Comparison of ENCODE assay signal across 30 cellular contexts in genomic region chr2:178998539-178998938, GRCh38. TPM values are rescaled to one million over a fixed set of nuclear protein-coding genes. Genes with fewer than 3 reads are reported as not detected.
DNase-seq lines count a peak whose midpoint lies in the region; ATAC-seq and TF ChIP-seq lines count a peak whose summit lies in the region.
"Had no signal": no experiment of that assay in that cellular context is flagged by ENCODE, and none has a peak within 500 bp of the region (broad histone marks: within the 10 kb centered on the region; RNA-seq: fewer than 3 reads in every experiment).

No MANE protein-coding gene starts in this region.

- no peak for DNase-seq in activated naive CD8-positive, alpha-beta T cell treated with anti-CD3 and anti-CD28 coated beads for 36 hours
- DNase-seq in activated naive CD8-positive, alpha-beta T cell treated with anti-CD3 and anti-CD28 coated beads, Interleukin-2, amount 50 U/mL, for 24 hours: no peak
- no peak for DNase-seq in HT-29 (ENCODE audit: low spot score)
- DNase-seq in psoas muscle: no peak
- DNase-seq: activated CD8-positive, alpha-beta T cell treated with anti-CD3 and anti-CD28 coated beads for 36 hours; anterior cingulate cortex; Calu3; DND-41; effector CD8-positive, alpha-beta T cell; KBM-7; kidney glomerular epithelial cell; lower lobe of right lung; MG63; NCI-H1436 treated with DMSO at 0.1 percent for 48 hours; NCI-H345; SK-N-SH; stimulated activated naive CD8-positive, alpha-beta T cell treated with anti-CD3 and anti-CD28 coated beads, Interleukin-15, amount 100 ng/mL, for 72 hours; T-helper 2 cell; thyroid gland had no signal

- H3K9me3 Mint-ChIP-seq in activated naive CD8-positive, alpha-beta T cell treated with anti-CD3 and anti-CD28 coated beads for 36 hours: peaks cover 23% of the 10 kb centered on the region
- peaks cover 10% of the 10 kb centered on the region for H3K9me3 Mint-ChIP-seq in activated naive CD8-positive, alpha-beta T cell treated with anti-CD3 and anti-CD28 coated beads, Interleukin-2, amount 50 U/mL, for 24 hours
- peaks cover 6% of the 10 kb centered on the region for H3K9me3 Mint-ChIP-seq in stimulated activated memory B cell treated with anti-CD40 and anti-IgM and Interleukin-4, amounts not matched to agents 10 μg/mL and 1 μg/mL and 100 μg/mL, for 72 hours
- H3K9me3 Mint-ChIP-seq: activated T-helper 2 cell treated with anti-CD3 and anti-CD28 coated beads, Interferon-gamma antibody, Interleukin-2, Interleukin-4, amounts not matched to agents 10 μg/mL and 5 μg/mL and 100 μg/mL, durations not matched to agents 14 hours and 24 hours and 36 hours; natural killer cell treated with Interleukin-12 subunit alpha and Interleukin-12 subunit beta and Interleukin-15 and Interleukin-18, amount 100 ng/mL, for 72 hours had no signal

- H3K9me3 ChIP-seq in psoas muscle: no peaks in the 10 kb centered on the region
- H3K9me3 ChIP-seq: lower lobe of right lung, MG63, SK-N-SH, thyroid gland had no signal

- intact Hi-C loops in psoas muscle (cut with DNase I): no loop called here

- H3K27me3 Mint-ChIP-seq in activated naive CD8-positive, alpha-beta T cell treated with anti-CD3 and anti-CD28 coated beads for 36 hours: no peaks in the 10 kb centered on the region
- H3K27me3 Mint-ChIP-seq in activated naive CD8-positive, alpha-beta T cell treated with anti-CD3 and anti-CD28 coated beads, Interleukin-2, amount 50 U/mL, for 24 hours: no peaks in the 10 kb centered on the region
- no peaks in the 10 kb centered on the region for H3K27me3 Mint-ChIP-seq in stimulated activated memory B cell treated with anti-CD40 and anti-IgM and Interleukin-4, amounts not matched to agents 10 μg/mL and 1 μg/mL and 100 μg/mL, for 72 hours
- H3K27me3 Mint-ChIP-seq: activated CD8-positive, alpha-beta T cell treated with anti-CD3 and anti-CD28 coated beads for 36 hours; activated naive CD4-positive, alpha-beta T cell treated with anti-CD3 and anti-CD28 coated beads, Interleukin-2, amount 50 U/mL, for 24 hours; natural killer cell treated with Interleukin-12 subunit alpha and Interleukin-12 subunit beta and Interleukin-15 and Interleukin-18, amount 100 ng/mL, for 72 hours; stimulated activated naive CD8-positive, alpha-beta T cell treated with anti-CD3 and anti-CD28 coated beads, Interleukin-15, amount 100 ng/mL, for 72 hours had no signal

- H3K27ac ChIP-seq in psoas muscle: no peak overlapping the region
- H3K27ac ChIP-seq: 22Rv1, lower lobe of right lung, thyroid gland had no signal

- peak overlapping the region; percentile 2 for H3K27ac Mint-ChIP-seq in activated naive CD8-positive, alpha-beta T cell treated with anti-CD3 and anti-CD28 coated beads for 36 hours
- no peak overlapping the region for H3K27ac Mint-ChIP-seq in activated naive CD8-positive, alpha-beta T cell treated with anti-CD3 and anti-CD28 coated beads, Interleukin-2, amount 50 U/mL, for 24 hours
- peak overlapping the region; percentile 36 for H3K27ac Mint-ChIP-seq in stimulated activated memory B cell treated with anti-CD40 and anti-IgM and Interleukin-4, amounts not matched to agents 10 μg/mL and 1 μg/mL and 100 μg/mL, for 72 hours
- H3K27ac Mint-ChIP-seq: activated CD8-positive, alpha-beta T cell treated with anti-CD3 and anti-CD28 coated beads for 36 hours; activated T-helper 2 cell treated with anti-CD3 and anti-CD28 coated beads, Interferon-gamma antibody, Interleukin-2, Interleukin-4, amounts not matched to agents 10 μg/mL and 5 μg/mL and 100 μg/mL, durations not matched to agents 14 hours and 24 hours and 36 hours; natural killer cell treated with Interleukin-12 subunit alpha and Interleukin-12 subunit beta and Interleukin-15 and Interleukin-18, amount 100 ng/mL, for 72 hours; stimulated activated naive CD8-positive, alpha-beta T cell treated with anti-CD3 and anti-CD28 coated beads, Interleukin-15, amount 100 ng/mL, for 72 hours had no signal

- no peaks in the 10 kb centered on the region for H3K4me1 ChIP-seq in psoas muscle
- H3K4me1 ChIP-seq: lower lobe of right lung, thyroid gland had no signal

- peaks cover 20% of the 10 kb centered on the region for H3K4me1 Mint-ChIP-seq in activated naive CD8-positive, alpha-beta T cell treated with anti-CD3 and anti-CD28 coated beads for 36 hours
- H3K4me1 Mint-ChIP-seq in activated naive CD8-positive, alpha-beta T cell treated with anti-CD3 and anti-CD28 coated beads, Interleukin-2, amount 50 U/mL, for 24 hours: peaks cover 23% of the 10 kb centered on the region
- H3K4me1 Mint-ChIP-seq in stimulated activated memory B cell treated with anti-CD40 and anti-IgM and Interleukin-4, amounts not matched to agents 10 μg/mL and 1 μg/mL and 100 μg/mL, for 72 hours: peaks cover 24% of the 10 kb centered on the region

- no peaks in the 10 kb centered on the region for H3K36me3 ChIP-seq in psoas muscle (ENCODE audit: insufficient read depth in 1 of 2, low read depth in 1 of 2)
- H3K36me3 ChIP-seq: lower lobe of right lung, MG63, thyroid gland had no signal

- 85 to 90% (median 87%) methylated on average over 2 of the region's 2 CpGs for WGBS in psoas muscle, 3 donors

- no peak overlapping the region for H3K4me3 Mint-ChIP-seq in activated naive CD8-positive, alpha-beta T cell treated with anti-CD3 and anti-CD28 coated beads for 36 hours
- no peak overlapping the region for H3K4me3 Mint-ChIP-seq in activated naive CD8-positive, alpha-beta T cell treated with anti-CD3 and anti-CD28 coated beads, Interleukin-2, amount 50 U/mL, for 24 hours
- H3K4me3 Mint-ChIP-seq in stimulated activated memory B cell treated with anti-CD40 and anti-IgM and Interleukin-4, amounts not matched to agents 10 μg/mL and 1 μg/mL and 100 μg/mL, for 72 hours: no peak overlapping the region
- H3K4me3 Mint-ChIP-seq: activated CD8-positive, alpha-beta T cell treated with anti-CD3 and anti-CD28 coated beads for 36 hours; activated naive CD4-positive, alpha-beta T cell treated with anti-CD3 and anti-CD28 coated beads, Interleukin-2, amount 50 U/mL, for 24 hours; natural killer cell treated with Interleukin-12 subunit alpha and Interleukin-12 subunit beta and Interleukin-15 and Interleukin-18, amount 100 ng/mL, for 72 hours; stimulated activated naive CD8-positive, alpha-beta T cell treated with anti-CD3 and anti-CD28 coated beads, Interleukin-15, amount 100 ng/mL, for 72 hours had no signal

- no peak for ATAC-seq in activated naive CD8-positive, alpha-beta T cell treated with anti-CD3 and anti-CD28 coated beads, Interleukin-2, amount 50 U/mL, for 24 hours
- ATAC-seq in GM21515 (IDR thresholded peaks at IDR 0.05; ENCODE audit: unreplicated experiment): peak; percentile 64
- ATAC-seq in HG02938 (IDR thresholded peaks at IDR 0.05; ENCODE audit: unreplicated experiment): peak; percentile 61
- no peak for ATAC-seq in stimulated activated memory B cell treated with anti-CD40 and anti-IgM and Interleukin-4, amounts not matched to agents 10 μg/mL and 1 μg/mL and 100 μg/mL, for 72 hours
- ATAC-seq in esophagus mucosa: no peak
- ATAC-seq in psoas muscle: no peak
- ATAC-seq: activated CD8-positive, alpha-beta T cell treated with anti-CD3 and anti-CD28 coated beads for 36 hours; lower lobe of right lung; natural killer cell treated with Interleukin-12 subunit alpha and Interleukin-12 subunit beta and Interleukin-15 and Interleukin-18, amount 100 ng/mL, for 72 hours; stimulated activated naive CD8-positive, alpha-beta T cell treated with anti-CD3 and anti-CD28 coated beads, Interleukin-15, amount 100 ng/mL, for 72 hours had no signal

- no peak overlapping the region for H3K4me3 ChIP-seq in psoas muscle
- H3K4me3 ChIP-seq: lower lobe of right lung, MG63, thyroid gland had no signal

- peaks cover 27% of the 10 kb centered on the region for H3K36me3 Mint-ChIP-seq in activated naive CD8-positive, alpha-beta T cell treated with anti-CD3 and anti-CD28 coated beads for 36 hours
- peaks cover 6% of the 10 kb centered on the region for H3K36me3 Mint-ChIP-seq in activated naive CD8-positive, alpha-beta T cell treated with anti-CD3 and anti-CD28 coated beads, Interleukin-2, amount 50 U/mL, for 24 hours (ENCODE audit: low read depth)
- H3K36me3 Mint-ChIP-seq in stimulated activated memory B cell treated with anti-CD40 and anti-IgM and Interleukin-4, amounts not matched to agents 10 μg/mL and 1 μg/mL and 100 μg/mL, for 72 hours: peaks cover 13% of the 10 kb centered on the region
- H3K36me3 Mint-ChIP-seq: natural killer cell treated with Interleukin-12 subunit alpha and Interleukin-12 subunit beta and Interleukin-15 and Interleukin-18, amount 100 ng/mL, for 72 hours had no signal

- no peak for TF ChIP-seq CTCF in psoas muscle (IDR thresholded peaks at IDR 0.05)

- H3K27me3 ChIP-seq in psoas muscle (ENCODE audit: insufficient read depth in 3 of 3, low read length in 2 of 3): no peaks in the 10 kb centered on the region
- H3K27me3 ChIP-seq: MG63, thyroid gland had no signal

RNA-seq across cellular contexts. Expression of gene CCDC141, which starts 51.4 kb away (rescaled TPM):
- 1 to 10 TPM; 4.8 to 5.6 TPM for total RNA-seq in activated naive CD8-positive, alpha-beta T cell treated with anti-CD3 and anti-CD28 coated beads for 36 hours
- total RNA-seq in esophagus mucosa (0.28 TPM), psoas muscle (10 to 100 TPM in 2 of 4 donors, 1 to 10 TPM in 2; 5.9 to 14.9 (median 10.5) TPM)
- total RNA-seq in HT-29 (2014; rRNA removed; shearing (Covaris generic)): 0.05 TPM in 1 of 2 replicates, not detected in the other
- polyA plus RNA-seq in psoas muscle: 1 to 10 TPM in 2 of 3 donors, under 1 TPM in 1; 0.82 to 2.8 (median 2.4) TPM
- total RNA-seq: bronchial epithelial cell, epithelial cell of proximal tubule, fibroblast of villous mesenchyme had no signal

Comparison
In these comparisons a context has a peak if more than half of its experiments do, and no peak if none do; other contexts are left out.
1. ATAC-seq: peak in GM21515 (single experiment) and HG02938 (single experiment); none in activated naive CD8-positive, alpha-beta T cell treated with anti-CD3 and anti-CD28 coated beads, Interleukin-2, amount 50 U/mL, for 24 hours (single experiment), stimulated activated memory B cell treated with anti-CD40 and anti-IgM and Interleukin-4, amounts not matched to agents 10 μg/mL and 1 μg/mL and 100 μg/mL, for 72 hours (single experiment), esophagus mucosa (single experiment) and psoas muscle (0 of 4).